23 cellular contexts compared by ENCODE assay signal in the genomic region with DNA sequence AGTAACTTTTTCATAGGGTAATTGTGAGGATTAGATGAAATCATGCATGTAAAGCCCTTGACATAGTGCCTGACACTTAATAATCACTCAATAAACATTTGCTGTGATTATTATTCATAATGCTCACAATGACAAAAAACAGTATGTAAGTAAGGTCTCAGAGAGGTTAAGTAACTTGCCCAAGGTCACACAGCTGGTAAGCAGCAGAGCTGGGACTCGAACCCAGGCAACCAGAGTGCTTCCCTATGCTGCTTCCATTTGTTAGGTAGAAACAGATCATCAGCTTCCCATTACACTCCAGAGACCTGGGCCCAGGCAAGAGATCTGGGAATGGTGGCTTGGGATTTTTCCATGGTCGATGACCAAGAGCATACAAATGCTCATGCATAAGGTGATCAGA.
"Had no signal": no experiment of that assay in that cellular context is flagged by ENCODE, and none has a peak within 500 bp of the region (broad histone marks: within the 10 kb centered on the region; RNA-seq: fewer than 3 reads in every experiment).

No MANE protein-coding gene starts in this region.

- H3K27ac Mint-ChIP-seq: immature natural killer cell, memory B cell had no signal

- H3K79me2 ChIP-seq: hepatocyte had no signal

- H3K27me3 ChIP-seq: colonic mucosa, esophagus muscularis mucosa had no signal

- H3K27ac ChIP-seq: colonic mucosa, esophagus muscularis mucosa, foreskin keratinocyte, gastroesophageal sphincter, heart left ventricle, hepatocyte, left lung had no signal

- H3K9me3 Mint-ChIP-seq: dendritic cell treated with granulocyte-macrophage colony-stimulating factor and Interleukin-4, amounts not matched to agents 40 ng/mL and 50 ng/mL, for 4 days; immature natural killer cell; memory B cell had no signal

- H2AFZ ChIP-seq: hepatocyte had no signal

- H3K4me3 ChIP-seq: colonic mucosa, esophagus muscularis mucosa, gastroesophageal sphincter, heart left ventricle, hepatocyte, left lung, lung had no signal

- FAIRE-seq: endothelial cell of umbilical vein, frontal cortex, keratinocyte had no signal

- H3K4me2 ChIP-seq: hepatocyte had no signal

- H3K9me3 ChIP-seq: colonic mucosa, esophagus muscularis mucosa, gastroesophageal sphincter, heart left ventricle, left lung had no signal

- H3K36me3 ChIP-seq: colonic mucosa, esophagus muscularis mucosa, gastroesophageal sphincter, heart left ventricle, left lung had no signal

- H3K27me3 Mint-ChIP-seq: dendritic cell treated with granulocyte-macrophage colony-stimulating factor and Interleukin-4, amounts not matched to agents 40 ng/mL and 50 ng/mL, for 4 days; memory B cell had no signal

- DNase-seq: colonic mucosa; cortex of kidney; effector CD4-positive, alpha-beta T cell; effector memory CD4-positive, alpha-beta T cell; foreskin keratinocyte; heart left ventricle; hypothalamus; immature natural killer cell; left cardiac atrium; left lung; left ventricle myocardium superior; mammary epithelial cell; mesendoderm; midbrain had no signal

- ATAC-seq: foreskin keratinocyte, gastroesophageal sphincter, heart left ventricle, left cardiac atrium, left lung, left ventricle myocardium superior had no signal

- H3K4me1 ChIP-seq: colonic mucosa, foreskin keratinocyte, gastroesophageal sphincter had no signal

- H3K4me3 Mint-ChIP-seq: dendritic cell treated with granulocyte-macrophage colony-stimulating factor and Interleukin-4, amounts not matched to agents 40 ng/mL and 50 ng/mL, for 4 days; immature natural killer cell; memory B cell had no signal

- H3K36me3 Mint-ChIP-seq: immature natural killer cell, memory B cell had no signal
